ENCODE assay signal across 8 cellular contexts in genomic region chr6:26016326-26017275, GRCh38. TPM values are rescaled to one million over a fixed set of nuclear protein-coding genes. Genes with fewer than 3 reads are reported as not detected.
DNase-seq lines count a peak whose midpoint lies in the region; ATAC-seq and TF ChIP-seq lines count a peak whose summit lies in the region.

No MANE protein-coding gene starts in this region.

- peaks cover 45% of the 10 kb centered on the region for H3K36me3 Mint-ChIP-seq in Calu3 (ENCODE audit: insufficient read depth, unreplicated experiment)
- H3K36me3 Mint-ChIP-seq in activated T-helper 17 cell treated with anti-CD3 and anti-CD28 coated beads, Interleukin-2, amount 50 U/mL, for 72 hours (ENCODE audit: low read depth), result peaks cover 18% of the 10 kb centered on the region

- TF ChIP-seq CTCF in Calu3 (IDR thresholded peaks at IDR 0.05; ENCODE audit: unreplicated experiment), result no peak

- intact Hi-C loops in Calu3 (cut with micrococcal nuclease; ENCODE audit: unreplicated experiment), result no loop called here

- DNase-seq in Calu3, result peak; percentile 67
- peak; percentile 36 for DNase-seq in foreskin melanocyte
- peak; percentile 77 for DNase-seq in retina
- no peak for DNase-seq in COR-L47 (lab: John Stamatoyannopoulos, UW)
- DNase-seq in NCI-H526 (lab: John Stamatoyannopoulos, UW), result no peak
- DNase-seq in NCI-H2227 treated with DMSO at 0.1 percent for 48 hours (lab: John Stamatoyannopoulos, UW), result no peak
- DNase-seq in SHP77 treated with DMSO at 0.1 percent for 48 hours (lab: John Stamatoyannopoulos, UW), result no peak

- H3K4me1 Mint-ChIP-seq in Calu3 (ENCODE audit: low read depth, unreplicated experiment), result no peaks in the 10 kb centered on the region
- peaks cover 5% of the 10 kb centered on the region for H3K4me1 Mint-ChIP-seq in activated T-helper 17 cell treated with anti-CD3 and anti-CD28 coated beads, Interleukin-2, amount 50 U/mL, for 72 hours

- CTCF ChIA-PET in Calu3 (lab: Charles Lee), result interaction anchor here (1.0 to 2.9 kb wide), 7 partner anchors 10 to 1026 kb away, joined by 3 to 28 read pairs (median 6); a partner anchor contains a TSS

- H3K4me3 Mint-ChIP-seq in Calu3 (ENCODE audit: low read depth, unreplicated experiment), result peak overlapping the region; percentile 84
- peak overlapping the region; percentile 88 for H3K4me3 Mint-ChIP-seq in activated T-helper 17 cell treated with anti-CD3 and anti-CD28 coated beads, Interleukin-2, amount 50 U/mL, for 72 hours

- no peak for ATAC-seq in activated T-helper 17 cell treated with anti-CD3 and anti-CD28 coated beads, Interleukin-2, amount 50 U/mL, for 72 hours (replicated peaks)

- H3K27ac Mint-ChIP-seq in Calu3 (ENCODE audit: unreplicated experiment), result peak overlapping the region; percentile 87
- peak overlapping the region; percentile 90 for H3K27ac Mint-ChIP-seq in activated T-helper 17 cell treated with anti-CD3 and anti-CD28 coated beads, Interleukin-2, amount 50 U/mL, for 72 hours

- peaks cover 4% of the 10 kb centered on the region for H3K9me3 Mint-ChIP-seq in Calu3 (ENCODE audit: low read depth, unreplicated experiment)
- H3K9me3 Mint-ChIP-seq in activated T-helper 17 cell treated with anti-CD3 and anti-CD28 coated beads, Interleukin-2, amount 50 U/mL, for 72 hours, result peaks cover 3% of the 10 kb centered on the region

- no peaks in the 10 kb centered on the region for H3K27me3 Mint-ChIP-seq in Calu3 (ENCODE audit: unreplicated experiment)
- no peaks in the 10 kb centered on the region for H3K27me3 Mint-ChIP-seq in activated T-helper 17 cell treated with anti-CD3 and anti-CD28 coated beads, Interleukin-2, amount 50 U/mL, for 72 hours

- BruUV-seq in Calu3 (replicated peaks; lab: Mats Ljungman, UMichigan), result no TSS peak

RNA-seq across cellular contexts. Expression of gene TRIM38, which starts 54.0 kb away (rescaled TPM):
- total RNA-seq in Calu3 (2022), result 20.6 and 26.1 TPM in 2 replicates
- 10 to 100 TPM; 26.7 to 69.2 TPM for total RNA-seq in activated T-helper 17 cell treated with anti-CD3 and anti-CD28 coated beads, Interleukin-2, amount 50 U/mL, for 72 hours

Comparison
In these comparisons a context has a peak if more than half of its experiments do, and no peak if none do; other contexts are left out.
1. DNase-seq: peak in Calu3 (single experiment), foreskin melanocyte (single experiment) and retina (single experiment); none in COR-L47 (single experiment), NCI-H526 (0 of 2), NCI-H2227 treated with DMSO at 0.1 percent for 48 hours (single experiment) and SHP77 treated with DMSO at 0.1 percent for 48 hours (single experiment).